ENCODE assay signal across 8 cellular contexts in the genomic region with DNA sequence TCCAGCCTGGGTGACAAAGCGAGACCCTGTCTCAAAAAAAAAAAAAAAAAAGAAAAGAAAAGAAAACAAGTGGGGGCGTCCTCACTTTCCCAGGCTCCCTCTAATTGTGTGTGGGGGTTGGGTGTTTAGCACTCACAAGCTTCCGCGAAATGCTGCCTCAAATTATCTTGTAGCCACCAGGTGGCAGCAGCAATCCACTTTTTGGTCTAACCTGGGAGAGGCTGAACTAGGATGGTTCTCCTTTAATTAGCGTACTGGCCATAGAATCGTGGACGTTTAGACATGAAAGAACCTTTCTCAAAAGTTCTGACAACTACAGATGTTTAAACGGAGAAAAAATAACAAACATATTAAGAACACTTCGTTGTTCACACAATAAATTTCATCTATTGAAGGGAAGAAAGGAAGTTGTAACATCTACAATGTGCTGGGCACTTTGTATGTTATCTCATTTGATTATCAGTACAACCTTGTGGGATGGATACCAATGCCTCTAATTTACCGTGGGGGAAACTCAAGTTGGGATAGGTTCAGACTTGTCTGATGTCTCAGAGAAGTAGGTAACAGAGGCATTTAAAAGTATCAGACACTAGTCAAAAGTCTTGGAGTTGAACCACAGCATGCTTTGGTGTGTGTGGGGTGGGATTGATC.
DNase-seq lines count a peak whose midpoint lies in the region; ATAC-seq, FAIRE-seq and TF ChIP-seq lines count a peak whose summit lies in the region.

No MANE protein-coding gene starts in this region.

- no peaks in the 10 kb centered on the region for H3K4me1 ChIP-seq in cardiac muscle cell (ENCODE audit: low read depth)
- no peaks in the 10 kb centered on the region for H3K4me1 ChIP-seq in prostate gland (replicated peaks)
- peaks cover 3% of the 10 kb centered on the region for H3K4me1 ChIP-seq in vagina

- H3K4me3 ChIP-seq in cardiac muscle cell (no peak overlapping the region), prostate gland (no peak overlapping the region), vagina (no peak overlapping the region)

- H3K9me3 Mint-ChIP-seq in activated naive CD4-positive, alpha-beta T cell treated with anti-CD3 and anti-CD28 coated beads, Interleukin-2, amount 50 U/mL, for 72 hours: no peaks in the 10 kb centered on the region

- H3K27ac Mint-ChIP-seq in activated naive CD4-positive, alpha-beta T cell treated with anti-CD3 and anti-CD28 coated beads, Interleukin-2, amount 50 U/mL, for 72 hours: no peak overlapping the region

- TF ChIP-seq POLR2A in GM12892 (IDR thresholded peaks at IDR 0.05; ENCODE audit: low read depth, low read length) (no peak), prostate gland (IDR thresholded peaks at IDR 0.05) (no peak), vagina (IDR thresholded peaks at IDR 0.05) (no peak)

- H3K27ac ChIP-seq in cardiac muscle cell (no peak overlapping the region), prostate gland (no peak overlapping the region), vagina (no peak overlapping the region)

- intact Hi-C loops in prostate gland (cut with DNase I) (no loop called here), vagina (cut with DNase I) (loop anchor here (5.0 kb wide), 1 partner anchor 607 kb away; no protein-coding TSS in a partner anchor)

- 7% methylated on average over 10 of the region's 10 CpGs for WGBS in prostate gland

- H3K27me3 ChIP-seq in cardiac muscle cell (no peaks in the 10 kb centered on the region), prostate gland (replicated peaks; ENCODE audit: insufficient read depth) (no peaks in the 10 kb centered on the region), vagina (no peaks in the 10 kb centered on the region)

- H3K9me3 ChIP-seq in cardiac muscle cell (ENCODE audit: low read depth) (no peaks in the 10 kb centered on the region), prostate gland (no peaks in the 10 kb centered on the region), vagina (no peaks in the 10 kb centered on the region)

- DNase-seq in GM12892 (ENCODE audit: insufficient read length) (peak; percentile 39), NCI-H1048 (lab: John Stamatoyannopoulos, UW) (peak; percentile 54), SKM-1 treated with dmso at 0.1 percent for 144 hours (lab: John Stamatoyannopoulos, UW; ENCODE audit: unreplicated experiment) (peak; percentile 78), cardiac muscle cell (ENCODE audit: low read depth in 1 of 2, low spot score in 1 of 2) (peak; percentile 85 to 88), prostate gland (ENCODE audit: low spot score) (peak; percentile 83), vagina (ENCODE audit: extremely low spot score in 2 of 2) (no peak)
- DNase-seq in activated naive CD4-positive, alpha-beta T cell treated with anti-CD3 and anti-CD28 coated beads, Interleukin-2, amount 50 U/mL, for 72 hours (ENCODE audit: low spot score in 2 of 2): peak; percentile 60 to 85

- H3K36me3 ChIP-seq in cardiac muscle cell (no peaks in the 10 kb centered on the region), prostate gland (no peaks in the 10 kb centered on the region), vagina (no peaks in the 10 kb centered on the region)

- TF ChIP-seq CTCF in cardiac muscle cell (IDR thresholded peaks at IDR 0.05; ENCODE audit: low read depth, low read length) (peak; percentile 69), prostate gland (IDR thresholded peaks at IDR 0.05) (peak; percentile 45 to 77 (median 72)), vagina (IDR thresholded peaks at IDR 0.05) (peak; percentile 64 to 71 (median 70))

- peak; percentile 95 for ATAC-seq in HG02623 (IDR thresholded peaks at IDR 0.05; ENCODE audit: unreplicated experiment)
- ATAC-seq in activated naive CD4-positive, alpha-beta T cell treated with anti-CD3 and anti-CD28 coated beads, Interleukin-2, amount 50 U/mL, for 72 hours: peak; percentile 90

- peak; percentile 95 for FAIRE-seq in GM12892 (lab: Jason Lieb, UNC)

- no peaks in the 10 kb centered on the region for H3K36me3 Mint-ChIP-seq in activated naive CD4-positive, alpha-beta T cell treated with anti-CD3 and anti-CD28 coated beads, Interleukin-2, amount 50 U/mL, for 72 hours

Comparison
In these comparisons a context has a peak if more than half of its experiments do, and no peak if none do; other contexts are left out.
1. DNase-seq: peak in GM12892 (single experiment), NCI-H1048 (single experiment), SKM-1 treated with dmso at 0.1 percent for 144 hours (single experiment), activated naive CD4-positive, alpha-beta T cell treated with anti-CD3 and anti-CD28 coated beads, Interleukin-2, amount 50 U/mL, for 72 hours (2 of 2), cardiac muscle cell (2 of 2) and prostate gland (single experiment); none in vagina (0 of 2).
2. Peak in every context shown above with its lines, with median percentiles within 50 percentile points of each other: CTCF ChIP-seq.